In the genomic region with DNA sequence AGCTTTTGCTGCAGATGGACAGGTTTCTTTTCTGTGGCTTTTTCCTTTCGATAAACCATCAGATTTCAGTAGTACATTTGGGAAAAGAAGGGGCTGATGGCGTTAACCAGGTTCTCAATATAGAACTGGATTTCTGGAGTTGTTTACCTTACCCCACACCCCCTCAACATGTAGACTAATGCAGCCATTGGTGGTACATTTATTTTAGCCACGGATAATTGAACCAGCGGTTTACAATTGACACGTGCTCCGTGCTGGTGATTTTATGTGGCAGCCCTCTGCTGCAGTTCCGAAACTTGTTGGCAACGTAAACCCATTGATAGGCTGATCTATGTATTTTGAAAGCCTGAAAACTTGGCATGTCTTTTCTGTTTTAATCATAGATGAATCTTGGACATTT, we compare ENCODE assay signal across 11 cellular contexts. TPM values are rescaled to one million over a fixed set of nuclear protein-coding genes. Genes with fewer than 3 reads are reported as not detected.
DNase-seq lines count a peak whose midpoint lies in the region; ATAC-seq and TF ChIP-seq lines count a peak whose summit lies in the region.
"Had no signal": no experiment of that assay in that cellular context is flagged by ENCODE, and none has a peak within 500 bp of the region (broad histone marks: within the 10 kb centered on the region; RNA-seq: fewer than 3 reads in every experiment).

No MANE protein-coding gene starts in this region.

- no peak overlapping the region for H3K4ac ChIP-seq in trophoblast cell (ENCODE audit: low read depth, low read length)

- no peak overlapping the region for H2BK120ac ChIP-seq in trophoblast cell (ENCODE audit: insufficient read depth, low read length, poor library complexity)

- H2BK5ac ChIP-seq in trophoblast cell (ENCODE audit: low read depth, low read length, poor library complexity): no peak overlapping the region

- no peak overlapping the region for H2AK5ac ChIP-seq in trophoblast cell (ENCODE audit: low read length)

- WGBS in trophoblast cell (ENCODE audit: extremely low coverage, insufficient coverage, insufficient read length): no CpG with 5 or more reads among the region's 8 CpGs

- H3K36me3 ChIP-seq in fibroblast of lung (ENCODE audit: control insufficient read depth, insufficient read depth, low read length) (no peaks in the 10 kb centered on the region), trophoblast cell (ENCODE audit: control insufficient read depth in 1 of 2, insufficient read depth in 2 of 2, low read length in 2 of 2) (peaks cover 0 to 1% of the 10 kb centered on the region in 2 experiments)
- H3K36me3 ChIP-seq: adrenal gland had no signal

- no peak overlapping the region for H3K14ac ChIP-seq in trophoblast cell (ENCODE audit: low read length)

- H3K23ac ChIP-seq in trophoblast cell (ENCODE audit: low read length): no peak overlapping the region

- H3K9ac ChIP-seq in fibroblast of lung (ENCODE audit: insufficient read depth, low read length) (no peak overlapping the region), trophoblast cell (ENCODE audit: low read length) (no peak overlapping the region)

- H3K4me1 ChIP-seq in fibroblast of lung (ENCODE audit: control insufficient read depth, extremely low read depth, insufficient read depth, low read length): no peaks in the 10 kb centered on the region
- H3K4me1 ChIP-seq in trophoblast cell (ENCODE audit: control insufficient read depth in 1 of 2, insufficient read depth in 2 of 2, low read length in 2 of 2): peaks cover 2 to 4% of the 10 kb centered on the region in 2 experiments

- DNase-seq in NCI-H1105 treated with DMSO at 0.1 percent for 48 hours (lab: John Stamatoyannopoulos, UW) (peak; percentile 46), NCI-H1105 (lab: John Stamatoyannopoulos, UW) (no peak), NAMALWA (ENCODE audit: low spot score) (peak; percentile 7), fibroblast of lung (ENCODE audit: low read depth in 2 of 2) (no peak), trophoblast cell (no peak), UCSD-AML1 (lab: John Stamatoyannopoulos, UW; ENCODE audit: unreplicated experiment) (no peak), T-helper 2 cell (no peak)
- DNase-seq: adrenal gland, occipital lobe had no signal

- H2BK12ac ChIP-seq in trophoblast cell (ENCODE audit: low read length): no peak overlapping the region

- H4K91ac ChIP-seq in trophoblast cell (ENCODE audit: low read depth, low read length): no peak overlapping the region

- H3K79me1 ChIP-seq in trophoblast cell (ENCODE audit: low read length): peaks cover 24% of the 10 kb centered on the region

- H4K8ac ChIP-seq in trophoblast cell (ENCODE audit: low read depth, low read length): no peak overlapping the region

- TF ChIP-seq CTCF in fibroblast of lung (conservative IDR thresholded peaks at IDR 0.05 in 1 of 2, IDR thresholded peaks at IDR 0.05 in 1 of 2; ENCODE audit: low read depth in 1 of 2, low read length in 2 of 2): no peak

- no peak overlapping the region for H2AFZ ChIP-seq in fibroblast of lung (ENCODE audit: low read length)
- no peak overlapping the region for H2AFZ ChIP-seq in trophoblast cell (ENCODE audit: insufficient read depth, low read length, poor library complexity)

- no peaks in the 10 kb centered on the region for H3K9me3 ChIP-seq in fibroblast of lung (ENCODE audit: control insufficient read depth, insufficient read depth, low read depth, low read length)
- no peaks in the 10 kb centered on the region for H3K9me3 ChIP-seq in trophoblast cell (ENCODE audit: insufficient read depth, low read depth, low read length)
- H3K9me3 ChIP-seq: adrenal gland had no signal

- H4K12ac ChIP-seq in trophoblast cell (ENCODE audit: low read depth, low read length): no peak overlapping the region

- no peaks in the 10 kb centered on the region for H4K20me1 ChIP-seq in fibroblast of lung (ENCODE audit: control insufficient read depth, extremely low read depth, insufficient read depth, low read length)

- H3K4me2 ChIP-seq in fibroblast of lung (ENCODE audit: extremely low read depth, insufficient read depth, low read length) (peak overlapping the region; percentile 35), trophoblast cell (ENCODE audit: low read length) (peak overlapping the region; percentile 98)

- ATAC-seq in HG02759 (IDR thresholded peaks at IDR 0.05; ENCODE audit: unreplicated experiment): no peak

- H3K4me3 ChIP-seq in fibroblast of lung (replicated peaks in 1 of 4; ENCODE audit: control extremely low read depth in 1 of 4, insufficient read depth in 1 of 4, low read depth in 3 of 4, low read length in 4 of 4) (peak overlapping the region in 2 of 4 experiments; percentile 21 to 74), trophoblast cell (ENCODE audit: low read depth, low read length) (no peak overlapping the region)

- H3K18ac ChIP-seq in trophoblast cell (ENCODE audit: low read length): no peak overlapping the region

- H3K79me2 ChIP-seq in fibroblast of lung (ENCODE audit: control insufficient read depth, insufficient read depth, low read length): peaks cover 30% of the 10 kb centered on the region
- H3K79me2 ChIP-seq in trophoblast cell (ENCODE audit: control insufficient read depth, insufficient read depth, low read length, poor library complexity): peaks cover 19% of the 10 kb centered on the region

- peaks cover 2% of the 10 kb centered on the region for H3K27me3 ChIP-seq in fibroblast of lung (ENCODE audit: control insufficient read depth, insufficient read depth, low read length)
- peaks cover 11% of the 10 kb centered on the region for H3K27me3 ChIP-seq in trophoblast cell (ENCODE audit: insufficient read depth, low read length)

- H3K27ac ChIP-seq in fibroblast of lung (ENCODE audit: insufficient read depth, low read length) (no peak overlapping the region), trophoblast cell (ENCODE audit: low read depth, low read length) (no peak overlapping the region)
- H3K27ac ChIP-seq: adrenal gland had no signal

RNA-seq across cellular contexts. Expression of a gene that starts 5.4 kb away (rescaled TPM):
- total RNA-seq in fibroblast of lung: 0.99 and 2.1 TPM in 2 replicates
- 1.2 and 1.5 TPM in 2 replicates for polyA plus RNA-seq in fibroblast of lung
- polyA plus RNA-seq in fibroblast of lung (2012): 2.8 and 3.4 TPM in 2 replicates
- 0.94 and 1.3 TPM in 2 replicates for polyA minus RNA-seq in fibroblast of lung (ENCODE audit: low replicate concordance)
- 11.8 and 12.1 TPM in 2 replicates for polyA plus RNA-seq in trophoblast cell (2013)
- total RNA-seq: HT-29 had no signal
- polyA plus RNA-seq: adrenal gland had no signal

Comparison
In these comparisons a context has a peak if more than half of its experiments do, and no peak if none do; other contexts are left out.
1. DNase-seq: peak in NCI-H1105 treated with DMSO at 0.1 percent for 48 hours (single experiment) and NAMALWA (single experiment); none in NCI-H1105 (single experiment), fibroblast of lung (0 of 2), trophoblast cell (0 of 2), UCSD-AML1 (single experiment) and T-helper 2 cell (0 of 5).